In the genomic region with DNA sequence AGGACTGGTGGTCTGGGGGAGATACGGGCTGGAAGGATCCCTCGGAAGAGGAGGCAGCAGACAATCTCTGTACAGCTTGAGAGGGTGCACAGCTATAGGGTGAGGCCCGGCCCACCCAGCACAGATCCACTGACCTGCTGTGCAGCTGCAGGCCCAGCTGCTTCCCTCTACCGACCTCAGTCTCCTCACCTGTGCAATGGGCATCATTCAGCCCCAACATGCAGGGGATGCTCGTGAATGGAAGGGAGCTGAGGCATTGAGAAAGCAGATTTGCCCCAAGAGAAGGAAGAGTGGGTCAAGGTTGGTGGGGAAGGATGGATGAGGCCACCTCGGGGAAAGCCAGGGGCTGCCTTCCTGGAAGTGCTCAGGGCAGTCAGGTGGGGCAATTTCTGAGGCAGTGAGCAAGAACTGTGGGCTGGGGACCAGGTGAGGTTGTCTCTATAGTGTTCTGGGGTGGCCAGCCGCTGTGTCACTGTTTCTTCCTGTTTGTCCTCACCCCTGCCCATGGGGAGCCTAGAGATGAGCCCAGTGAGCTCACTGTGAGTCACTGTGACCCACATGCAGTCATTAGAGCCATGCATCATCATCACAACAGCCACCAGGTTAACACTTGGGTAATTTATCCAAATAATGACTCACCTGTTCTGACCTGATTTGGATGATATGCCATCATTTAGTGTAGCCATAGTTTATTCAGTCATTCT, we compare ENCODE assay signal across 14 cellular contexts. TPM values are rescaled to one million over a fixed set of nuclear protein-coding genes. Genes with fewer than 3 reads are reported as not detected.
DNase-seq lines count a peak whose midpoint lies in the region; ATAC-seq and TF ChIP-seq lines count a peak whose summit lies in the region.
"Had no signal": no experiment of that assay in that cellular context is flagged by ENCODE, and none has a peak within 500 bp of the region (broad histone marks: within the 10 kb centered on the region; RNA-seq: fewer than 3 reads in every experiment).

No MANE protein-coding gene starts in this region.

- peak; percentile 63 for DNase-seq in activated effector memory CD4-positive, alpha-beta T cell treated with anti-CD3 and anti-CD28 coated beads, Interleukin-2, amount 50 U/mL, for 16 hours
- DNase-seq in activated effector memory CD4-positive, alpha-beta T cell treated with Interleukin-2 at 50 U/mL for 16 hours, result no peak
- DNase-seq in RWPE1 (ENCODE audit: low spot score) (peak; percentile 10), NCI-H1436 treated with DMSO at 0.1 percent for 48 hours (lab: John Stamatoyannopoulos, UW) (no peak), Right ventricle myocardium superior (no peak), left lobe of liver (ENCODE audit: low spot score) (no peak)
- DNase-seq in stimulated activated CD8-positive, alpha-beta memory T cell treated with anti-CD3 and anti-CD28 coated beads, Interleukin-7, amount 100 ng/mL, for 24 hours (ENCODE audit: low read depth), result peak; percentile 0
- DNase-seq: KBM-7, OCI-M1, uterus had no signal

- POLR2A ChIA-PET in RWPE1 (lab: Yijun Ruan, JAX; ENCODE audit: low non-redundant PET), result no interaction called here

- intact Hi-C loops in Right ventricle myocardium superior (cut with DNase I), result no loop called here

- H3K27ac ChIP-seq in RWPE1, result no peak overlapping the region
- H3K27ac ChIP-seq: uterus had no signal

- ATAC-seq in esophagus mucosa (peak; percentile 96), Right ventricle myocardium superior (ENCODE audit: poor library complexity) (no peak), left lobe of liver (no peak)

- CTCF ChIA-PET in RWPE1 (lab: Yijun Ruan, JAX), result no interaction called here

- TF ChIP-seq CTCF in RWPE1 (conservative IDR thresholded peaks at IDR 0.05; ENCODE audit: low read depth), result no peak

RNA-seq across cellular contexts. Expression of a gene that starts 22.2 kb away (rescaled TPM):
- total RNA-seq in esophagus mucosa, result not detected
- not detected for total RNA-seq in Right ventricle myocardium superior
- not detected for total RNA-seq in left lobe of liver
- total RNA-seq: cardiac septum, endothelial cell of umbilical vein, pulmonary artery endothelial cell, uterus had no signal

Comparison
In these comparisons a context has a peak if more than half of its experiments do, and no peak if none do; other contexts are left out.
1. DNase-seq: peak in activated effector memory CD4-positive, alpha-beta T cell treated with anti-CD3 and anti-CD28 coated beads, Interleukin-2, amount 50 U/mL, for 16 hours (single experiment), RWPE1 (single experiment) and stimulated activated CD8-positive, alpha-beta memory T cell treated with anti-CD3 and anti-CD28 coated beads, Interleukin-7, amount 100 ng/mL, for 24 hours (single experiment); none in activated effector memory CD4-positive, alpha-beta T cell treated with Interleukin-2 at 50 U/mL for 16 hours (single experiment), NCI-H1436 treated with DMSO at 0.1 percent for 48 hours (single experiment), Right ventricle myocardium superior (single experiment) and left lobe of liver (single experiment).